Comparison of ENCODE assay signal across 1 cellular context in genomic region chr1:44674113-44675000, GRCh38.
A peak's percentile ranks its signal among the peaks of the same experiment; 100 is the strongest.
TF ChIP-seq lines count a peak whose summit lies in the region.

Gene ARMH1 (plus strand): TSS chr1:44674714. CDS start chr1:44689698, 14,984 bp downstream.
Gene TMEM53 (minus strand): TSS chr1:44674481. CDS start chr1:44674391, 90 bp downstream.

TF ChIP-seq in HepG2, 621 proteins besides CTCF, POLR2A, EP300 and RAD21 (continued from another document and continues in another):
- TF ChIP-seq, protein P1, sequence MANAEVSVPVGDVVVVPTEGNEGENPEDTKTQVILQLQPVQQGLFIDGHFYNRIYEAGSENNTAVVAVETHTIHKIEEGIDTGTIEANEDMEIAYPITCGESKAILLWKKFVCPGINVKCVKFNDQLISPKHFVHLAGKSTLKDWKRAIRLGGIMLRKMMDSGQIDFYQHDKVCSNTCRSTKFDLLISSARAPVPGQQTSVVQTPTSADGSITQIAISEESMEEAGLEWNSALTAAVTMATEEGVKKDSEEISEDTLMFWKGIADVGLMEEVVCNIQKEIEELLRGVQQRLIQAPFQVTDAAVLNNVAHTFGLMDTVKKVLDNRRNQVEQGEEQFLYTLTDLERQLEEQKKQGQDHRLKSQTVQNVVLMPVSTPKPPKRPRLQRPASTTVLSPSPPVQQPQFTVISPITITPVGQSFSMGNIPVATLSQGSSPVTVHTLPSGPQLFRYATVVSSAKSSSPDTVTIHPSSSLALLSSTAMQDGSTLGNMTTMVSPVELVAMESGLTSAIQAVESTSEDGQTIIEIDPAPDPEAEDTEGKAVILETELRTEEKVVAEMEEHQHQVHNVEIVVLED (CRISPR knock-in tag; IDR thresholded peaks at IDR 0.05; ENCODE audit: borderline replicate concordance), result peak; percentile 49; the same call in 1 of the 2 replicates
- TF ChIP-seq, protein P2, sequence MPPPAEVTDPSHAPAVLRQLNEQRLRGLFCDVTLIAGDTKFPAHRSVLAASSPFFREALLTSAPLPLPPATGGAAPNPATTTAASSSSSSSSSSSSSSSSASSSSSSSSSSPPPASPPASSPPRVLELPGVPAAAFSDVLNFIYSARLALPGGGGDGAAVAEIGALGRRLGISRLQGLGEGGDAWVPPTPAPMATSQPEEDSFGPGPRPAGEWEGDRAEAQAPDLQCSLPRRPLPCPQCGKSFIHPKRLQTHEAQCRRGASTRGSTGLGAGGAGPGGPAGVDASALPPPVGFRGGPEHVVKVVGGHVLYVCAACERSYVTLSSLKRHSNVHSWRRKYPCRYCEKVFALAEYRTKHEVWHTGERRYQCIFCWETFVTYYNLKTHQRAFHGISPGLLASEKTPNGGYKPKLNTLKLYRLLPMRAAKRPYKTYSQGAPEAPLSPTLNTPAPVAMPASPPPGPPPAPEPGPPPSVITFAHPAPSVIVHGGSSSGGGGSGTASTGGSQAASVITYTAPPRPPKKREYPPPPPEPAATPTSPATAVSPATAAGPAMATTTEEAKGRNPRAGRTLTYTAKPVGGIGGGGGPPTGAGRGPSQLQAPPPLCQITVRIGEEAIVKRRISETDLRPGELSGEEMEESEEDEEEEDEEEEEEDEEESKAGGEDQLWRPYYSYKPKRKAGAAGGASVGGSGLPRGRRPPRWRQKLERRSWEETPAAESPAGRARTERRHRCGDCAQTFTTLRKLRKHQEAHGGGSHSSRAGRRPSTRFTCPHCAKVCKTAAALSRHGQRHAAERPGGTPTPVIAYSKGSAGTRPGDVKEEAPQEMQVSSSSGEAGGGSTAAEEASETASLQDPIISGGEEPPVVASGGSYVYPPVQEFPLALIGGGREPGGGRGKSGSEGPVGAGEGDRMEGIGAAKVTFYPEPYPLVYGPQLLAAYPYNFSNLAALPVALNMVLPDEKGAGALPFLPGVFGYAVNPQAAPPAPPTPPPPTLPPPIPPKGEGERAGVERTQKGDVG (CRISPR knock-in tag; IDR thresholded peaks at IDR 0.05; ENCODE audit: borderline replicate concordance), result no peak; the same call in 1 of the 2 replicates
- TF ChIP-seq, protein P3, sequence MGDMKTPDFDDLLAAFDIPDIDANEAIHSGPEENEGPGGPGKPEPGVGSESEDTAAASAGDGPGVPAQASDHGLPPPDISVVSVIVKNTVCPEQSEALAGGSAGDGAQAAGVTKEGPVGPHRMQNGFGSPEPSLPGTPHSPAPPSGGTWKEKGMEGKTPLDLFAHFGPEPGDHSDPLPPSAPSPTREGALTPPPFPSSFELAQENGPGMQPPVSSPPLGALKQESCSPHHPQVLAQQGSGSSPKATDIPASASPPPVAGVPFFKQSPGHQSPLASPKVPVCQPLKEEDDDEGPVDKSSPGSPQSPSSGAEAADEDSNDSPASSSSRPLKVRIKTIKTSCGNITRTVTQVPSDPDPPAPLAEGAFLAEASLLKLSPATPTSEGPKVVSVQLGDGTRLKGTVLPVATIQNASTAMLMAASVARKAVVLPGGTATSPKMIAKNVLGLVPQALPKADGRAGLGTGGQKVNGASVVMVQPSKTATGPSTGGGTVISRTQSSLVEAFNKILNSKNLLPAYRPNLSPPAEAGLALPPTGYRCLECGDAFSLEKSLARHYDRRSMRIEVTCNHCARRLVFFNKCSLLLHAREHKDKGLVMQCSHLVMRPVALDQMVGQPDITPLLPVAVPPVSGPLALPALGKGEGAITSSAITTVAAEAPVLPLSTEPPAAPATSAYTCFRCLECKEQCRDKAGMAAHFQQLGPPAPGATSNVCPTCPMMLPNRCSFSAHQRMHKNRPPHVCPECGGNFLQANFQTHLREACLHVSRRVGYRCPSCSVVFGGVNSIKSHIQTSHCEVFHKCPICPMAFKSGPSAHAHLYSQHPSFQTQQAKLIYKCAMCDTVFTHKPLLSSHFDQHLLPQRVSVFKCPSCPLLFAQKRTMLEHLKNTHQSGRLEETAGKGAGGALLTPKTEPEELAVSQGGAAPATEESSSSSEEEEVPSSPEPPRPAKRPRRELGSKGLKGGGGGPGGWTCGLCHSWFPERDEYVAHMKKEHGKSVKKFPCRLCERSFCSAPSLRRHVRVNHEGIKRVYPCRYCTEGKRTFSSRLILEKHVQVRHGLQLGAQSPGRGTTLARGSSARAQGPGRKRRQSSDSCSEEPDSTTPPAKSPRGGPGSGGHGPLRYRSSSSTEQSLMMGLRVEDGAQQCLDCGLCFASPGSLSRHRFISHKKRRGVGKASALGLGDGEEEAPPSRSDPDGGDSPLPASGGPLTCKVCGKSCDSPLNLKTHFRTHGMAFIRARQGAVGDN (CRISPR knock-in tag; IDR thresholded peaks at IDR 0.05), result peak; percentile 85
- TF ChIP-seq ZFP1 (CRISPR knock-in tag; IDR thresholded peaks at IDR 0.05) (no peak), SMAD3 (CRISPR knock-in tag; IDR thresholded peaks at IDR 0.05) (0 out of 2 replicates have a peak, but pooled peaks have one; percentile 47), ZNF432 (CRISPR knock-in tag; IDR thresholded peaks at IDR 0.05; ENCODE audit: borderline replicate concordance) (no peak), ZNF761 (CRISPR knock-in tag; conservative IDR thresholded peaks at IDR 0.05) (peak; percentile 85), BORCS8-MEF2B (CRISPR knock-in tag; IDR thresholded peaks at IDR 0.05) (no peak), MEIS1 (CRISPR knock-in tag; IDR thresholded peaks at IDR 0.05; ENCODE audit: borderline replicate concordance) (peak; percentile 63), ZNF772 (CRISPR knock-in tag; IDR thresholded peaks at IDR 0.05) (peak; percentile 39; the same call in 1 of the 2 replicates), HOXD1 (CRISPR knock-in tag; IDR thresholded peaks at IDR 0.05) (0 out of 2 replicates have a peak, but pooled peaks have one; percentile 19), RFX5 (IDR thresholded peaks at IDR 0.05; ENCODE audit: low read depth, low read length) (peak; percentile 89), ISX (CRISPR knock-in tag; conservative IDR thresholded peaks at IDR 0.05) (no peak), ZMYM4 (CRISPR knock-in tag; IDR thresholded peaks at IDR 0.05) (peak; percentile 77), ARNTL (CRISPR knock-in tag; IDR thresholded peaks at IDR 0.05) (peak; percentile 74), ZNF331 (CRISPR knock-in tag; IDR thresholded peaks at IDR 0.05) (peak; percentile 59; the same call in 1 of the 2 replicates), WIZ (CRISPR knock-in tag; IDR thresholded peaks at IDR 0.05) (no peak), HINFP (CRISPR knock-in tag; IDR thresholded peaks at IDR 0.05; ENCODE audit: low read depth) (peak; percentile 66; the same call in 1 of the 2 replicates)
- TF ChIP-seq, protein P4, sequence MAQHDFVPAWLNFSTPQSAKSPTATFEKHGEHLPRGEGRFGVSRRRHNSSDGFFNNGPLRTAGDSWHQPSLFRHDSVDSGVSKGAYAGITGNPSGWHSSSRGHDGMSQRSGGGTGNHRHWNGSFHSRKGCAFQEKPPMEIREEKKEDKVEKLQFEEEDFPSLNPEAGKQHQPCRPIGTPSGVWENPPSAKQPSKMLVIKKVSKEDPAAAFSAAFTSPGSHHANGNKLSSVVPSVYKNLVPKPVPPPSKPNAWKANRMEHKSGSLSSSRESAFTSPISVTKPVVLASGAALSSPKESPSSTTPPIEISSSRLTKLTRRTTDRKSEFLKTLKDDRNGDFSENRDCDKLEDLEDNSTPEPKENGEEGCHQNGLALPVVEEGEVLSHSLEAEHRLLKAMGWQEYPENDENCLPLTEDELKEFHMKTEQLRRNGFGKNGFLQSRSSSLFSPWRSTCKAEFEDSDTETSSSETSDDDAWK (CRISPR knock-in tag; IDR thresholded peaks at IDR 0.05), result no peak
- TF ChIP-seq, protein P5, sequence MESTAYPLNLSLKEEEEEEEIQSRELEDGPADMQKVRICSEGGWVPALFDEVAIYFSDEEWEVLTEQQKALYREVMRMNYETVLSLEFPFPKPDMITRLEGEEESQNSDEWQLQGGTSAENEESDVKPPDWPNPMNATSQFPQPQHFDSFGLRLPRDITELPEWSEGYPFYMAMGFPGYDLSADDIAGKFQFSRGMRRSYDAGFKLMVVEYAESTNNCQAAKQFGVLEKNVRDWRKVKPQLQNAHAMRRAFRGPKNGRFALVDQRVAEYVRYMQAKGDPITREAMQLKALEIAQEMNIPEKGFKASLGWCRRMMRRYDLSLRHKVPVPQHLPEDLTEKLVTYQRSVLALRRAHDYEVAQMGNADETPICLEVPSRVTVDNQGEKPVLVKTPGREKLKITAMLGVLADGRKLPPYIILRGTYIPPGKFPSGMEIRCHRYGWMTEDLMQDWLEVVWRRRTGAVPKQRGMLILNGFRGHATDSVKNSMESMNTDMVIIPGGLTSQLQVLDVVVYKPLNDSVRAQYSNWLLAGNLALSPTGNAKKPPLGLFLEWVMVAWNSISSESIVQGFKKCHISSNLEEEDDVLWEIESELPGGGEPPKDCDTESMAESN (CRISPR knock-in tag; conservative IDR thresholded peaks at IDR 0.05), result no peak; the same call in 1 of the 2 replicates
- TF ChIP-seq, protein P6, sequence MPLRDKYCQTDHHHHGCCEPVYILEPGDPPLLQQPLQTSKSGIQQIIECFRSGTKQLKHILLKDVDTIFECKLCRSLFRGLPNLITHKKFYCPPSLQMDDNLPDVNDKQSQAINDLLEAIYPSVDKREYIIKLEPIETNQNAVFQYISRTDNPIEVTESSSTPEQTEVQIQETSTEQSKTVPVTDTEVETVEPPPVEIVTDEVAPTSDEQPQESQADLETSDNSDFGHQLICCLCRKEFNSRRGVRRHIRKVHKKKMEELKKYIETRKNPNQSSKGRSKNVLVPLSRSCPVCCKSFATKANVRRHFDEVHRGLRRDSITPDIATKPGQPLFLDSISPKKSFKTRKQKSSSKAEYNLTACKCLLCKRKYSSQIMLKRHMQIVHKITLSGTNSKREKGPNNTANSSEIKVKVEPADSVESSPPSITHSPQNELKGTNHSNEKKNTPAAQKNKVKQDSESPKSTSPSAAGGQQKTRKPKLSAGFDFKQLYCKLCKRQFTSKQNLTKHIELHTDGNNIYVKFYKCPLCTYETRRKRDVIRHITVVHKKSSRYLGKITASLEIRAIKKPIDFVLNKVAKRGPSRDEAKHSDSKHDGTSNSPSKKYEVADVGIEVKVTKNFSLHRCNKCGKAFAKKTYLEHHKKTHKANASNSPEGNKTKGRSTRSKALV (CRISPR knock-in tag; IDR thresholded peaks at IDR 0.05), result peak; percentile 55; the same call in 1 of the 2 replicates
- TF ChIP-seq, protein P7, sequence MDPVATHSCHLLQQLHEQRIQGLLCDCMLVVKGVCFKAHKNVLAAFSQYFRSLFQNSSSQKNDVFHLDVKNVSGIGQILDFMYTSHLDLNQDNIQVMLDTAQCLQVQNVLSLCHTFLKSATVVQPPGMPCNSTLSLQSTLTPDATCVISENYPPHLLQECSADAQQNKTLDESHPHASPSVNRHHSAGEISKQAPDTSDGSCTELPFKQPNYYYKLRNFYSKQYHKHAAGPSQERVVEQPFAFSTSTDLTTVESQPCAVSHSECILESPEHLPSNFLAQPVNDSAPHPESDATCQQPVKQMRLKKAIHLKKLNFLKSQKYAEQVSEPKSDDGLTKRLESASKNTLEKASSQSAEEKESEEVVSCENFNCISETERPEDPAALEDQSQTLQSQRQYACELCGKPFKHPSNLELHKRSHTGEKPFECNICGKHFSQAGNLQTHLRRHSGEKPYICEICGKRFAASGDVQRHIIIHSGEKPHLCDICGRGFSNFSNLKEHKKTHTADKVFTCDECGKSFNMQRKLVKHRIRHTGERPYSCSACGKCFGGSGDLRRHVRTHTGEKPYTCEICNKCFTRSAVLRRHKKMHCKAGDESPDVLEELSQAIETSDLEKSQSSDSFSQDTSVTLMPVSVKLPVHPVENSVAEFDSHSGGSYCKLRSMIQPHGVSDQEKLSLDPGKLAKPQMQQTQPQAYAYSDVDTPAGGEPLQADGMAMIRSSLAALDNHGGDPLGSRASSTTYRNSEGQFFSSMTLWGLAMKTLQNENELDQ (CRISPR knock-in tag; IDR thresholded peaks at IDR 0.05; ENCODE audit: borderline replicate concordance), result no peak
- TF ChIP-seq, protein P8, sequence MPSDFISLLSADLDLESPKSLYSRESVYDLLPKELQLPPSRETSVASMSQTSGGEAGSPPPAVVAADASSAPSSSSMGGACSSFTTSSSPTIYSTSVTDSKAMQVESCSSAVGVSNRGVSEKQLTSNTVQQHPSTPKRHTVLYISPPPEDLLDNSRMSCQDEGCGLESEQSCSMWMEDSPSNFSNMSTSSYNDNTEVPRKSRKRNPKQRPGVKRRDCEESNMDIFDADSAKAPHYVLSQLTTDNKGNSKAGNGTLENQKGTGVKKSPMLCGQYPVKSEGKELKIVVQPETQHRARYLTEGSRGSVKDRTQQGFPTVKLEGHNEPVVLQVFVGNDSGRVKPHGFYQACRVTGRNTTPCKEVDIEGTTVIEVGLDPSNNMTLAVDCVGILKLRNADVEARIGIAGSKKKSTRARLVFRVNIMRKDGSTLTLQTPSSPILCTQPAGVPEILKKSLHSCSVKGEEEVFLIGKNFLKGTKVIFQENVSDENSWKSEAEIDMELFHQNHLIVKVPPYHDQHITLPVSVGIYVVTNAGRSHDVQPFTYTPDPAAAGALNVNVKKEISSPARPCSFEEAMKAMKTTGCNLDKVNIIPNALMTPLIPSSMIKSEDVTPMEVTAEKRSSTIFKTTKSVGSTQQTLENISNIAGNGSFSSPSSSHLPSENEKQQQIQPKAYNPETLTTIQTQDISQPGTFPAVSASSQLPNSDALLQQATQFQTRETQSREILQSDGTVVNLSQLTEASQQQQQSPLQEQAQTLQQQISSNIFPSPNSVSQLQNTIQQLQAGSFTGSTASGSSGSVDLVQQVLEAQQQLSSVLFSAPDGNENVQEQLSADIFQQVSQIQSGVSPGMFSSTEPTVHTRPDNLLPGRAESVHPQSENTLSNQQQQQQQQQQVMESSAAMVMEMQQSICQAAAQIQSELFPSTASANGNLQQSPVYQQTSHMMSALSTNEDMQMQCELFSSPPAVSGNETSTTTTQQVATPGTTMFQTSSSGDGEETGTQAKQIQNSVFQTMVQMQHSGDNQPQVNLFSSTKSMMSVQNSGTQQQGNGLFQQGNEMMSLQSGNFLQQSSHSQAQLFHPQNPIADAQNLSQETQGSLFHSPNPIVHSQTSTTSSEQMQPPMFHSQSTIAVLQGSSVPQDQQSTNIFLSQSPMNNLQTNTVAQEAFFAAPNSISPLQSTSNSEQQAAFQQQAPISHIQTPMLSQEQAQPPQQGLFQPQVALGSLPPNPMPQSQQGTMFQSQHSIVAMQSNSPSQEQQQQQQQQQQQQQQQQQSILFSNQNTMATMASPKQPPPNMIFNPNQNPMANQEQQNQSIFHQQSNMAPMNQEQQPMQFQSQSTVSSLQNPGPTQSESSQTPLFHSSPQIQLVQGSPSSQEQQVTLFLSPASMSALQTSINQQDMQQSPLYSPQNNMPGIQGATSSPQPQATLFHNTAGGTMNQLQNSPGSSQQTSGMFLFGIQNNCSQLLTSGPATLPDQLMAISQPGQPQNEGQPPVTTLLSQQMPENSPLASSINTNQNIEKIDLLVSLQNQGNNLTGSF (CRISPR knock-in tag; IDR thresholded peaks at IDR 0.05), result no peak
